13 cellular contexts compared by ENCODE assay signal in the genomic region with DNA sequence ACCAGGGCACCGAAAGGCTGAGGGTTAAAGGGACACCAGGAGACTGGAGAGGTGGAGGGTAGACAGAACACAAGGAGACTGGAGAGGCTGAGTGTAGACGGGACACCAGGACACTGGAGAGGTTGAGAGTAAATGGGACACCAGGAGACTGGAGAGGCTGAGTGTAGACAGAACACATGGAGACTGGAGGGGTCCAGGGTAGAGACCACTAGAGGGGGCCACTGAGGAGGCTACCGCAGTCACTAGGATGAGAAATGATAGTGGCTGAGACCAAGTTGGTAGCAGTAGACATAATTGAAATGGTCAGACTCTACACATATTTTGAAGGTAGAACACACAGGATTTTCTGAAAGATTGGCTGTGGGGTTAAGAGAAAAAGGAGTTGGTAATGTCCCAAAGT.
"Had no signal": no experiment of that assay in that cellular context is flagged by ENCODE, and none has a peak within 500 bp of the region (broad histone marks: within the 10 kb centered on the region; RNA-seq: fewer than 3 reads in every experiment).

No MANE protein-coding gene starts in this region.

- H3K9me3 Mint-ChIP-seq: activated T-cell treated with anti-CD3 and anti-CD28 coated beads, Interleukin-2, amount 50 U/mL, for 72 hours; brain had no signal

- H3K9me3 ChIP-seq: gastrocnemius medialis, ovary had no signal

- H3K4me3 ChIP-seq: gastrocnemius medialis, ovary had no signal

- H3K4me3 Mint-ChIP-seq: activated naive CD8-positive, alpha-beta T cell; activated T-cell treated with anti-CD3 and anti-CD28 coated beads, Interleukin-2, amount 50 U/mL, for 72 hours; brain had no signal

- H3K36me3 Mint-ChIP-seq: activated naive CD8-positive, alpha-beta T cell; brain; naive B cell had no signal

- H3K27ac Mint-ChIP-seq: activated naive CD8-positive, alpha-beta T cell; activated T-cell treated with anti-CD3 and anti-CD28 coated beads, Interleukin-2, amount 50 U/mL, for 72 hours; brain; naive B cell had no signal

- ATAC-seq: activated T-cell treated with anti-CD3 and anti-CD28 coated beads, Interleukin-2, amount 50 U/mL, for 72 hours; gastrocnemius medialis; left lobe of liver had no signal

- H3K36me3 ChIP-seq: gastrocnemius medialis, ovary had no signal

- H3K4me1 Mint-ChIP-seq: brain, naive B cell had no signal

- H3K27me3 ChIP-seq: gastrocnemius medialis, ovary had no signal

- DNase-seq: activated CD4-positive, alpha-beta T cell treated with anti-CD3 and anti-CD28 coated beads for 4 hours; activated CD8-positive, alpha-beta memory T cell treated with anti-CD3 and anti-CD28 coated beads, Interleukin-2, amount 50 U/mL, for 48 hours; activated gamma-delta T cell; activated T-cell treated with anti-CD3 and anti-CD28 coated beads, Interleukin-2, amount 50 U/mL, for 72 hours; effector memory CD4-positive, alpha-beta T cell; gastrocnemius medialis; mammary epithelial cell; naive B cell; ovary; stimulated activated CD4-positive, alpha-beta T cell treated with anti-CD3 and anti-CD28 coated beads, Interleukin-2, amount 100 ng/mL, for 24 hours had no signal

- H3K4me1 ChIP-seq: gastrocnemius medialis had no signal
